ENCODE assay signal across 8 cellular contexts in genomic region chr5:38265546-38266179, GRCh38. TPM values are rescaled to one million over a fixed set of nuclear protein-coding genes. Genes with fewer than 3 reads are reported as not detected.
DNase-seq lines count a peak whose midpoint lies in the region; ATAC-seq and TF ChIP-seq lines count a peak whose summit lies in the region.

No MANE protein-coding gene starts in this region.

- peak overlapping the region; percentile 80 for H2AFZ ChIP-seq in GM23338
- H2AFZ ChIP-seq in Karpas-422 (ENCODE audit: low read length) = no peak overlapping the region

- H3K27ac ChIP-seq in GM23338 (ENCODE audit: low read depth) (no peak overlapping the region), Karpas-422 (ENCODE audit: low read length) (no peak overlapping the region), liver (ENCODE audit: low read depth in 1 of 2, low read length in 2 of 2) (no peak overlapping the region)

- TF ChIP-seq CTCF in GM23338 (conservative IDR thresholded peaks at IDR 0.05; ENCODE audit: low read depth in 2 of 2) (peak; percentile 78 to 91), liver (IDR thresholded peaks at IDR 0.05; ENCODE audit: low read depth, low read length, missing input control) (peak; percentile 59)

- H3K4me3 Mint-ChIP-seq in GM23338 = peak overlapping the region; percentile 38; the same call in 2 of the 3 replicates
- H3K4me3 Mint-ChIP-seq in T-cell = no peak overlapping the region
- no peak overlapping the region for H3K4me3 Mint-ChIP-seq in stimulated activated naive B cell treated with anti-CD40 and anti-IgM and Interleukin-4, amounts not matched to agents 10 μg/mL and 1 μg/mL and 100 μg/mL, for 72 hours

- H4K20me1 ChIP-seq in GM23338 (replicated peaks; ENCODE audit: insufficient read depth) (no peaks in the 10 kb centered on the region), Karpas-422 (ENCODE audit: insufficient read depth, low read depth, low read length) (no peaks in the 10 kb centered on the region)

- peak; percentile 99 for ATAC-seq in GM23338
- ATAC-seq in T-cell (replicated peaks in 1 of 4) = peak in 1 of 4 experiments; percentile 56
- peak; percentile 78 for ATAC-seq in stimulated activated naive B cell treated with anti-CD40 and anti-IgM and Interleukin-4, amounts not matched to agents 10 μg/mL and 1 μg/mL and 100 μg/mL, for 72 hours (replicated peaks)

- H3K9me3 ChIP-seq in Karpas-422 (ENCODE audit: low read length) = no peaks in the 10 kb centered on the region
- H3K9me3 ChIP-seq in liver (ENCODE audit: control insufficient read depth in 4 of 4, low read length in 3 of 4) = no peaks in the 10 kb centered on the region

- H3K36me3 ChIP-seq in GM23338 (ENCODE audit: insufficient read depth) = no peaks in the 10 kb centered on the region
- H3K36me3 ChIP-seq in Karpas-422 (ENCODE audit: insufficient read depth, low read length) = no peaks in the 10 kb centered on the region
- no peaks in the 10 kb centered on the region for H3K36me3 ChIP-seq in liver (ENCODE audit: control insufficient read depth in 4 of 4, insufficient read depth in 3 of 4, low read depth in 1 of 4, low read length in 3 of 4)

- 0 out of 3 replicates have a peak, but pooled peaks cover 3% of the 10 kb centered on the region for H3K9me3 Mint-ChIP-seq in GM23338
- no peaks in the 10 kb centered on the region for H3K9me3 Mint-ChIP-seq in T-cell
- H3K9me3 Mint-ChIP-seq in stimulated activated naive B cell treated with anti-CD40 and anti-IgM and Interleukin-4, amounts not matched to agents 10 μg/mL and 1 μg/mL and 100 μg/mL, for 72 hours = no peaks in the 10 kb centered on the region

- DNase-seq in NOMO-1 (lab: John Stamatoyannopoulos, UW; ENCODE audit: unreplicated experiment in 2 of 2) (peak; percentile 25 to 43), NOMO-1 treated with dmso at 0.1 percent for 144 hours (lab: John Stamatoyannopoulos, UW; ENCODE audit: unreplicated experiment) (no peak), GM23338 (ENCODE audit: low spot score) (peak; percentile 88), Karpas-422 (peak; percentile 86), T-cell (peak in 20 of 34 experiments; percentile 4 to 49 (median 19)), cerebellum (ENCODE audit: low spot score) (peak; percentile 27)
- peak; percentile 16 for DNase-seq in stimulated activated naive B cell treated with anti-CD40 and anti-IgM and Interleukin-4, amounts not matched to agents 10 μg/mL and 1 μg/mL and 100 μg/mL, for 72 hours

- H3K4me1 Mint-ChIP-seq in GM23338 (peaks cover 3% of the 10 kb centered on the region; the same call in 2 of the 3 replicates), T-cell (no peaks in the 10 kb centered on the region)
- H3K4me1 Mint-ChIP-seq in stimulated activated naive B cell treated with anti-CD40 and anti-IgM and Interleukin-4, amounts not matched to agents 10 μg/mL and 1 μg/mL and 100 μg/mL, for 72 hours = no peaks in the 10 kb centered on the region

- no peak overlapping the region for H3K27ac Mint-ChIP-seq in GM23338
- H3K27ac Mint-ChIP-seq in T-cell = no peak overlapping the region
- H3K27ac Mint-ChIP-seq in stimulated activated naive B cell treated with anti-CD40 and anti-IgM and Interleukin-4, amounts not matched to agents 10 μg/mL and 1 μg/mL and 100 μg/mL, for 72 hours = no peak overlapping the region

- no peak overlapping the region for H3K9ac ChIP-seq in Karpas-422 (ENCODE audit: low read length)
- no peak overlapping the region for H3K9ac ChIP-seq in liver (ENCODE audit: low read depth in 1 of 2, low read length in 2 of 2)

- H3K4me3 ChIP-seq in GM23338 (no peak overlapping the region), Karpas-422 (ENCODE audit: low read length) (no peak overlapping the region), liver (ENCODE audit: low read depth in 1 of 3, low read length in 3 of 3) (no peak overlapping the region)

- TF ChIP-seq RAD21 in liver (IDR thresholded peaks at IDR 0.05) = peak; percentile 61 to 73

- H3K79me2 ChIP-seq in GM23338 (replicated peaks; ENCODE audit: insufficient read depth) (no peaks in the 10 kb centered on the region), Karpas-422 (ENCODE audit: low read length) (no peaks in the 10 kb centered on the region)

- POLR2A ChIA-PET in T-cell (lab: Charles Lee) = no interaction called here

- H3K36me3 Mint-ChIP-seq in GM23338 (ENCODE audit: low read depth) = no peaks in the 10 kb centered on the region
- no peaks in the 10 kb centered on the region for H3K36me3 Mint-ChIP-seq in T-cell
- H3K36me3 Mint-ChIP-seq in stimulated activated naive B cell treated with anti-CD40 and anti-IgM and Interleukin-4, amounts not matched to agents 10 μg/mL and 1 μg/mL and 100 μg/mL, for 72 hours = no peaks in the 10 kb centered on the region

- no peaks in the 10 kb centered on the region for H3F3A ChIP-seq in GM23338 (replicated peaks; ENCODE audit: low read depth)

- H3K4me1 ChIP-seq in GM23338 (ENCODE audit: insufficient read depth) (no peaks in the 10 kb centered on the region), Karpas-422 (ENCODE audit: low read length) (no peaks in the 10 kb centered on the region), liver (ENCODE audit: control insufficient read depth in 4 of 4, insufficient read depth in 4 of 4, low read length in 3 of 4) (no peaks in the 10 kb centered on the region)

- 0 out of 2 replicates have a peak, but pooled peaks cover 7% of the 10 kb centered on the region for H3K9me2 ChIP-seq in GM23338 (ENCODE audit: insufficient read depth)
- H3K9me2 ChIP-seq in Karpas-422 (replicated peaks; ENCODE audit: insufficient read depth, low read length) = 0 out of 2 replicates have a peak, but pooled peaks cover 3% of the 10 kb centered on the region

- WGBS in liver = 33% methylated on average over 13 of the region's 13 CpGs

- H3K27me3 Mint-ChIP-seq in GM23338 (ENCODE audit: insufficient read depth, low read depth, poor library complexity) = peaks cover 8% of the 10 kb centered on the region
- H3K27me3 Mint-ChIP-seq in T-cell = peaks cover 48 to 54% of the 10 kb centered on the region in 2 donors
- H3K27me3 Mint-ChIP-seq in stimulated activated naive B cell treated with anti-CD40 and anti-IgM and Interleukin-4, amounts not matched to agents 10 μg/mL and 1 μg/mL and 100 μg/mL, for 72 hours = peaks cover 31 to 36% of the 10 kb centered on the region in 2 donors

- H3K4me2 ChIP-seq in GM23338 (0 out of 2 replicates have a peak overlapping the region, but pooled peaks have one; percentile 49), Karpas-422 (ENCODE audit: low read depth, low read length, poor library complexity, severe bottlenecking) (no peak overlapping the region)

- CTCF ChIA-PET in T-cell (lab: Charles Lee) = interaction anchor here (0.6 to 0.8 kb wide), 6 partner anchors 9 to 1466 kb away, joined by 3 to 10 read pairs (median 4); no protein-coding TSS in a partner anchor

- H3K27me3 ChIP-seq in GM23338 (ENCODE audit: insufficient read depth) (peaks cover 43% of the 10 kb centered on the region), Karpas-422 (ENCODE audit: low read length) (no peaks in the 10 kb centered on the region), liver (ENCODE audit: control insufficient read depth in 4 of 4, insufficient read depth in 4 of 4, low read length in 3 of 4) (peaks cover 0 to 2% (median 0%) of the 10 kb centered on the region in 4 donors)

TF ChIP-seq in GM23338, 12 proteins besides CTCF, POLR2A, EP300 and RAD21 (continues in another document):
- TF ChIP-seq CREB1 (CRISPR knock-in tag; IDR thresholded peaks at IDR 0.05; ENCODE audit: low read depth) = no peak
- TF ChIP-seq ETS1 (IDR thresholded peaks at IDR 0.05) = no peak
- TF ChIP-seq JUNB (IDR thresholded peaks at IDR 0.05; ENCODE audit: unreplicated experiment) = no peak
- TF ChIP-seq ZNF331 (CRISPR knock-in tag; IDR thresholded peaks at IDR 0.05; ENCODE audit: low read depth) = no peak

TF ChIP-seq in liver, 16 proteins besides CTCF, POLR2A, EP300 and RAD21 (continues in another document):
- TF ChIP-seq EGR1 (IDR thresholded peaks at IDR 0.05; ENCODE audit: low read depth in 2 of 2) = no peak
- no peak for TF ChIP-seq JUND (IDR thresholded peaks at IDR 0.05)
- no peak for TF ChIP-seq MAX (IDR thresholded peaks at IDR 0.05)
- TF ChIP-seq HNF4G (IDR thresholded peaks at IDR 0.05) = no peak
- no peak for TF ChIP-seq FOXA2 (IDR thresholded peaks at IDR 0.05)
- TF ChIP-seq REST (IDR thresholded peaks at IDR 0.05) = no peak

RNA-seq across cellular contexts. Expression of gene EGFLAM, which starts 7.3 kb away (rescaled TPM):
- total RNA-seq in GM23338 (2014; rRNA removed; shearing (Covaris generic)) = 0.50 and 1.9 TPM in 2 replicates
- 0.24 TPM in 1 of 2 replicates, not detected in the other for polyA plus RNA-seq in GM23338 (2016; fragmentation: Nextera tagmentation; extraction: Ambion mirVana)
- total RNA-seq in Karpas-422 (2014; rRNA removed; shearing (Covaris generic); ENCODE audit: low replicate concordance) = not detected in 2 replicates
- not detected for total RNA-seq in T-cell
- 13.7 TPM for total RNA-seq in cerebellum
- total RNA-seq in liver = 1 to 10 TPM; 1.8 to 4.9 TPM
- 1 to 10 TPM; 1.1 to 2.0 TPM for polyA plus RNA-seq in liver
